In the genomic region with DNA sequence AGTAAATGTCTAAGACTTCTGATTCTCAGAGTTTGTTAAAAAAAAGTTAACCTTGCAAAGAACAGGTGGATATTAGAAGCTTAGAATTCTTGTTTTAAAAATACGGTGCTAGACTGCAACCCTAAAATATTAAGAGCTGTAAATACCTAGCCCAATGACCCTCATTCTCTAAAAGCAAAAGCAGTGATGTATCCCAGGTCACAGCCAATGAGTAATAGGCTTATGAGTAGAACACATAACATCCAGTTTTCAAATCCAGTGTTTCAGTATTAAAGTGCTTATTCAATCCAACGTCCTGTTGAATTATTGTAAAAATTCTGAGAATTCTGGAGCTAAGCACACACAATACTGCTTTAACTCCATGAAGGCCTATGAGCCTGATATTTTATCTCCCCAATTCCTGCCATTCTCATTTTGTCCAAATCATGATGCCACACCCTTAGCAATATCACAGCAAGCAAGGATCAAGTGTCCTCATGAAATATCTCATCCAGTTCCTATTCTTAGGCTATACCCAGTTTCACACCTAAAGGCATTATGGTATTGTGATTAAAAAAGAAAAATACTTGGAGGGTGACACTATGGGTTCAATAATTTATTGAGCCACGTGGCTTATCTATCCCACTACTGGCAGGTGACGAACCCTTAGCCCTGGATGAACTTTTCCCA, we compare ENCODE assay signal across 16 cellular contexts. TPM values are rescaled to one million over a fixed set of nuclear protein-coding genes. Genes with fewer than 3 reads are reported as not detected.
A peak's percentile ranks its signal among the peaks of the same experiment; 100 is the strongest.
DNase-seq lines count a peak whose midpoint lies in the region; ATAC-seq and TF ChIP-seq lines count a peak whose summit lies in the region.
"Had no signal": no experiment of that assay in that cellular context is flagged by ENCODE, and none has a peak within 500 bp of the region (broad histone marks: within the 10 kb centered on the region; RNA-seq: fewer than 3 reads in every experiment).

No MANE protein-coding gene starts in this region.

- peaks cover 54% of the 10 kb centered on the region for H3K4me1 Mint-ChIP-seq in activated naive CD8-positive, alpha-beta T cell treated with anti-CD3 and anti-CD28 coated beads for 36 hours

- H3K27ac ChIP-seq in right atrium auricular region (peak overlapping the region; percentile 66 to 91), transverse colon (peak overlapping the region; percentile 67 to 81 (median 74))
- H3K27ac ChIP-seq: prostate gland had no signal

- TF ChIP-seq POLR2A in transverse colon (IDR thresholded peaks at IDR 0.05) = no peak

- WGBS in transverse colon (ENCODE audit: low coverage in 1 of 2), 2 donors = 75 to 80% methylated on average over 4 of the region's 4 CpGs

- in situ Hi-C loops in transverse colon (cut with MboI; ENCODE audit: low pct_ligation_motif_present in 1 of 4, low pct_unique_long_range_greater_than_20kb in 1 of 4, low sequenced_read_pairs in 3 of 4) = no loop called here

- H3K4me1 ChIP-seq in right atrium auricular region (peaks cover 0 to 44% of the 10 kb centered on the region in 2 donors), transverse colon (peaks cover 20 to 54% (median 32%) of the 10 kb centered on the region in 4 donors), mucosa of descending colon (ENCODE audit: low read depth) (peaks cover 21% of the 10 kb centered on the region)
- H3K4me1 ChIP-seq: prostate gland had no signal

- DNase-seq in right atrium auricular region (ENCODE audit: low spot score) (no peak), Right ventricle myocardium superior (no peak), myocyte (ENCODE audit: low read depth) (peak; percentile 11), transverse colon (no peak), activated gamma-delta T cell treated with Interleukin-2 at 50 U/mL for 16 hours (no peak), mucosa of descending colon (no peak)
- DNase-seq in activated naive CD8-positive, alpha-beta T cell treated with anti-CD3 and anti-CD28 coated beads for 36 hours = no peak
- DNase-seq in activated CD4-positive, CD25-positive, alpha-beta regulatory T cell (lab: John Stamatoyannopoulos, UW) = no peak
- DNase-seq: C1 segment of cervical spinal cord; midbrain; NCI-H1417; stimulated activated CD4-positive, alpha-beta T cell treated with anti-CD3 and anti-CD28 coated beads, Interleukin-4, amount 100 ng/mL, for 1 hour; stimulated activated naive CD4-positive, alpha-beta T cell treated with Interleukin-2 at 50 U/mL for 16 hours had no signal

- ATAC-seq in Right ventricle myocardium superior (ENCODE audit: poor library complexity) (no peak), mucosa of descending colon (no peak)
- ATAC-seq: K562 had no signal

- no peaks in the 10 kb centered on the region for H3K27me3 ChIP-seq in right atrium auricular region
- H3K27me3 ChIP-seq in transverse colon = no peaks in the 10 kb centered on the region

- TF ChIP-seq CTCF in right atrium auricular region (IDR thresholded peaks at IDR 0.05) (no peak), transverse colon (IDR thresholded peaks at IDR 0.05) (no peak), mucosa of descending colon (IDR thresholded peaks at IDR 0.05) (no peak)

- H3K4me3 Mint-ChIP-seq in activated naive CD8-positive, alpha-beta T cell treated with anti-CD3 and anti-CD28 coated beads for 36 hours = no peak overlapping the region

- H3K36me3 Mint-ChIP-seq in activated naive CD8-positive, alpha-beta T cell treated with anti-CD3 and anti-CD28 coated beads for 36 hours = peaks cover 62% of the 10 kb centered on the region

- intact Hi-C loops in Right ventricle myocardium superior (cut with DNase I) = no loop called here
- intact Hi-C loops in transverse colon (cut with DNase I; ENCODE audit: low total_unique reads) = no loop called here
- intact Hi-C loops in mucosa of descending colon (cut with DNase I, micrococcal nuclease) = no loop called here

- no peak overlapping the region for H3K4me3 ChIP-seq in right atrium auricular region
- no peak overlapping the region for H3K4me3 ChIP-seq in transverse colon
- H3K4me3 ChIP-seq in mucosa of descending colon = no peak overlapping the region
- H3K4me3 ChIP-seq: coronary artery, K562, prostate gland had no signal

- H3K36me3 ChIP-seq in right atrium auricular region = peaks cover 39% of the 10 kb centered on the region
- peaks cover 0 to 54% (median 14%) of the 10 kb centered on the region in 4 donors for H3K36me3 ChIP-seq in transverse colon
- no peaks in the 10 kb centered on the region for H3K36me3 ChIP-seq in mucosa of descending colon (ENCODE audit: low read depth)
- H3K36me3 ChIP-seq: prostate gland had no signal

- H3K27ac Mint-ChIP-seq in activated naive CD8-positive, alpha-beta T cell treated with anti-CD3 and anti-CD28 coated beads for 36 hours = peak overlapping the region; percentile 93

- no peaks in the 10 kb centered on the region for H3K9me3 Mint-ChIP-seq in activated naive CD8-positive, alpha-beta T cell treated with anti-CD3 and anti-CD28 coated beads for 36 hours

- no peak for TF ChIP-seq EP300 in transverse colon (IDR thresholded peaks at IDR 0.05; ENCODE audit: low read depth)

- H3K9me3 ChIP-seq in right atrium auricular region (no peaks in the 10 kb centered on the region), transverse colon (no peaks in the 10 kb centered on the region), mucosa of descending colon (no peaks in the 10 kb centered on the region)
- H3K9me3 ChIP-seq: prostate gland had no signal

- no peaks in the 10 kb centered on the region for H3K27me3 Mint-ChIP-seq in activated naive CD8-positive, alpha-beta T cell treated with anti-CD3 and anti-CD28 coated beads for 36 hours

RNA-seq across cellular contexts. Expression of gene ARID4A, which starts 15.3 kb away (rescaled TPM):
- 10 to 100 TPM in 1 of 2 donors, 1 to 10 TPM in 1; 9.5 to 12.7 TPM for total RNA-seq in right atrium auricular region
- total RNA-seq in Right ventricle myocardium superior = 15.4 TPM
- total RNA-seq in activated naive CD8-positive, alpha-beta T cell treated with anti-CD3 and anti-CD28 coated beads for 36 hours = 10 to 100 TPM; 18.6 to 19.8 TPM
- total RNA-seq in myocyte = 11.8 and 12.2 TPM in 2 replicates
- polyA plus RNA-seq in myocyte (2012) = 4.5 TPM
- total RNA-seq in transverse colon = 10 to 100 TPM; 20.6 to 46.4 (median 22.6) TPM
- total RNA-seq in mucosa of descending colon = 10 to 100 TPM; 26.3 to 34.6 (median 30.5) TPM

RNA-seq across cellular contexts. Expression of gene PSMA3, which starts 38.4 kb away (rescaled TPM):
- total RNA-seq in right atrium auricular region (10 to 100 TPM; 78.9 to 85.3 TPM), Right ventricle myocardium superior (162 TPM), myocyte (83.0 and 88.5 TPM in 2 replicates), transverse colon (10 to 100 TPM; 38.5 to 87.3 (median 80.3) TPM), mucosa of descending colon (100 to 1,000 TPM in 2 of 3 donors, 10 to 100 TPM in 1; 93.2 to 124 (median 105) TPM)
- total RNA-seq in activated naive CD8-positive, alpha-beta T cell treated with anti-CD3 and anti-CD28 coated beads for 36 hours = 100 to 1,000 TPM; 397 to 408 TPM
- 80.7 TPM for polyA plus RNA-seq in myocyte (2012)
